ENCODE assay signal across 1 cellular context in genomic region chr17:76103274-76104139, GRCh38.
TF ChIP-seq lines count a peak whose summit lies in the region.

Gene EXOC7, minus strand, starts transcription at chr17:76103787. Its CDS starts 95 bp downstream, at chr17:76103692.

TF ChIP-seq in GM12878, 131 proteins besides CTCF, POLR2A, EP300 and RAD21 (continued from another document and continues in another):
- TF ChIP-seq E4F1 (IDR thresholded peaks at IDR 0.05; ENCODE audit: borderline replicate concordance, partially characterized antibody), result peak; percentile 34
- no peak for TF ChIP-seq HDAC6 (IDR thresholded peaks at IDR 0.05; ENCODE audit: unreplicated experiment)
- no peak for TF ChIP-seq RCOR1 (conservative IDR thresholded peaks at IDR 0.05; ENCODE audit: low read depth, low read length)
- TF ChIP-seq RBBP5 (conservative IDR thresholded peaks at IDR 0.05), result no peak
- peak; percentile 33 for TF ChIP-seq BCL3 (IDR thresholded peaks at IDR 0.05; ENCODE audit: borderline replicate concordance, insufficient read depth, low read depth, low read length, poor library complexity, severe bottlenecking)
- peak; percentile 20 for TF ChIP-seq RELA (IDR thresholded peaks at IDR 0.05; ENCODE audit: borderline replicate concordance, partially characterized antibody)
- TF ChIP-seq TCF3 (IDR thresholded peaks at IDR 0.05; ENCODE audit: borderline replicate concordance, insufficient read depth, low read depth, low read length), result no peak
- no peak for TF ChIP-seq USF2 (IDR thresholded peaks at IDR 0.05; ENCODE audit: borderline replicate concordance, low read depth, low read length)
- TF ChIP-seq MEF2B (IDR thresholded peaks at IDR 0.05; ENCODE audit: partially characterized antibody, poor library complexity, severe bottlenecking), result peak; percentile 8
- peak; percentile 45 for TF ChIP-seq IKZF1 (conservative IDR thresholded peaks at IDR 0.05)
- TF ChIP-seq PAX5 (IDR thresholded peaks at IDR 0.05; ENCODE audit: borderline replicate concordance, low read depth, low read length), result no peak
- TF ChIP-seq CHD2 (IDR thresholded peaks at IDR 0.05; ENCODE audit: borderline replicate concordance, low read depth, low read length), result no peak
- TF ChIP-seq RAD51 (IDR thresholded peaks at IDR 0.05), result no peak
- no peak for TF ChIP-seq BHLHE40 (IDR thresholded peaks at IDR 0.05; ENCODE audit: borderline replicate concordance in 1 of 2, low read depth in 2 of 2, low read length in 1 of 2)
- TF ChIP-seq SUZ12 (IDR thresholded peaks at IDR 0.05; ENCODE audit: unreplicated experiment), result no peak
- no peak for TF ChIP-seq SUPT20H (IDR thresholded peaks at IDR 0.05; ENCODE audit: borderline replicate concordance, control insufficient read depth, low read depth, low read length)
- peak; percentile 43; the same call in 1 of the 2 replicates for TF ChIP-seq NRF1 (conservative IDR thresholded peaks at IDR 0.05; ENCODE audit: low read depth, low read length)
- TF ChIP-seq EZH2 (IDR thresholded peaks at IDR 0.05; ENCODE audit: borderline replicate concordance, control insufficient read depth, low read depth, low read length), result no peak
- TF ChIP-seq ZNF384 (IDR thresholded peaks at IDR 0.05; ENCODE audit: borderline replicate concordance, low read depth, low read length), result no peak
- peak; percentile 19 for TF ChIP-seq SMAD1 (IDR thresholded peaks at IDR 0.05; ENCODE audit: low read depth, partially characterized antibody)
- no peak for TF ChIP-seq CBX5 (IDR thresholded peaks at IDR 0.05; ENCODE audit: low read depth)
- TF ChIP-seq NR2C2 (IDR thresholded peaks at IDR 0.05; ENCODE audit: borderline replicate concordance, control insufficient read depth, insufficient read length, low read depth), result no peak
- TF ChIP-seq ZZZ3 (IDR thresholded peaks at IDR 0.05; ENCODE audit: control insufficient read depth, insufficient read length, low read depth), result no peak
- peak; percentile 42; the same call in 1 of the 2 replicates for TF ChIP-seq PML (IDR thresholded peaks at IDR 0.05; ENCODE audit: low read length)
- peak; percentile 76; the same call in 1 of the 2 replicates for TF ChIP-seq CHD1 (IDR thresholded peaks at IDR 0.05; ENCODE audit: low read depth, low read length)
- no peak for TF ChIP-seq DPF2 (IDR thresholded peaks at IDR 0.05)
- TF ChIP-seq BRCA1 (IDR thresholded peaks at IDR 0.05; ENCODE audit: low read depth, low read length), result no peak
- TF ChIP-seq MTA3 (IDR thresholded peaks at IDR 0.05; ENCODE audit: borderline replicate concordance, low read length), result no peak
- no peak for TF ChIP-seq CHD4 (IDR thresholded peaks at IDR 0.05)
- peak; percentile 98 for TF ChIP-seq YY1 (IDR thresholded peaks at IDR 0.05; ENCODE audit: low read depth, low read length)
- TF ChIP-seq MEF2A (IDR thresholded peaks at IDR 0.05; ENCODE audit: insufficient read depth, low read depth, low read length), result no peak
- no peak for TF ChIP-seq MTA2 (IDR thresholded peaks at IDR 0.05; ENCODE audit: low read depth)
- TF ChIP-seq STAT3 (IDR thresholded peaks at IDR 0.05; ENCODE audit: low read depth, low read length), result no peak
- 0 out of 2 replicates have a peak, but pooled peaks have one; percentile 6 for TF ChIP-seq FOXK2 (IDR thresholded peaks at IDR 0.05)
- TF ChIP-seq ZBED1 (IDR thresholded peaks at IDR 0.05; ENCODE audit: borderline replicate concordance), result no peak
- no peak for TF ChIP-seq STAT1 (conservative IDR thresholded peaks at IDR 0.05)
- no peak for TF ChIP-seq GATAD2B (conservative IDR thresholded peaks at IDR 0.05; ENCODE audit: low read depth)
- TF ChIP-seq TARDBP (IDR thresholded peaks at IDR 0.05; ENCODE audit: borderline replicate concordance), result 0 out of 2 replicates have a peak, but pooled peaks have one; percentile 11
- no peak for TF ChIP-seq IRF3 (IDR thresholded peaks at IDR 0.05)
- no peak for TF ChIP-seq TBL1XR1 (IDR thresholded peaks at IDR 0.05; ENCODE audit: low read depth, low read length)
- peak; percentile 81; the same call in 1 of the 2 replicates for TF ChIP-seq ZBTB40 (IDR thresholded peaks at IDR 0.05; ENCODE audit: borderline replicate concordance)
- no peak for TF ChIP-seq IRF5 (IDR thresholded peaks at IDR 0.05; ENCODE audit: borderline replicate concordance)
- TF ChIP-seq ZBTB4 (CRISPR knock-in tag; IDR thresholded peaks at IDR 0.05), result no peak
- TF ChIP-seq PAX8 (IDR thresholded peaks at IDR 0.05), result no peak
- peak; percentile 61 for TF ChIP-seq HCFC1 (IDR thresholded peaks at IDR 0.05; ENCODE audit: low read length)
- TF ChIP-seq SREBF1 (IDR thresholded peaks at IDR 0.05; ENCODE audit: low read length), result no peak
- 0 out of 2 replicates have a peak, but pooled peaks have one; percentile 59 for TF ChIP-seq SIN3A (IDR thresholded peaks at IDR 0.05; ENCODE audit: low read depth, low read length)
- TF ChIP-seq BACH1 (IDR thresholded peaks at IDR 0.05; ENCODE audit: borderline replicate concordance), result 0 out of 2 replicates have a peak, but pooled peaks have one; percentile 23
- peak; percentile 31; the same call in 1 of the 2 replicates for TF ChIP-seq HDGF (IDR thresholded peaks at IDR 0.05)
- no peak for TF ChIP-seq NFXL1 (IDR thresholded peaks at IDR 0.05; ENCODE audit: borderline replicate concordance)
- peak in 1 of 2 experiments; percentile 50; a peak in 1 of 3 replicates for TF ChIP-seq EGR1 (IDR thresholded peaks at IDR 0.05; ENCODE audit: borderline replicate concordance in 1 of 2, low read depth in 2 of 2, low read length in 2 of 2)
- no peak for TF ChIP-seq ZBTB33 (IDR thresholded peaks at IDR 0.05)
- 0 out of 2 replicates have a peak, but pooled peaks have one; percentile 31 for TF ChIP-seq WRNIP1 (IDR thresholded peaks at IDR 0.05; ENCODE audit: borderline replicate concordance, low read depth, low read length)
- TF ChIP-seq ETV6 (conservative IDR thresholded peaks at IDR 0.05 in 1 of 2, IDR thresholded peaks at IDR 0.05 in 1 of 2; ENCODE audit: borderline replicate concordance in 1 of 2, low read depth in 1 of 2), result no peak
